ENCODE assay signal across 1 cellular context in the genomic region with DNA sequence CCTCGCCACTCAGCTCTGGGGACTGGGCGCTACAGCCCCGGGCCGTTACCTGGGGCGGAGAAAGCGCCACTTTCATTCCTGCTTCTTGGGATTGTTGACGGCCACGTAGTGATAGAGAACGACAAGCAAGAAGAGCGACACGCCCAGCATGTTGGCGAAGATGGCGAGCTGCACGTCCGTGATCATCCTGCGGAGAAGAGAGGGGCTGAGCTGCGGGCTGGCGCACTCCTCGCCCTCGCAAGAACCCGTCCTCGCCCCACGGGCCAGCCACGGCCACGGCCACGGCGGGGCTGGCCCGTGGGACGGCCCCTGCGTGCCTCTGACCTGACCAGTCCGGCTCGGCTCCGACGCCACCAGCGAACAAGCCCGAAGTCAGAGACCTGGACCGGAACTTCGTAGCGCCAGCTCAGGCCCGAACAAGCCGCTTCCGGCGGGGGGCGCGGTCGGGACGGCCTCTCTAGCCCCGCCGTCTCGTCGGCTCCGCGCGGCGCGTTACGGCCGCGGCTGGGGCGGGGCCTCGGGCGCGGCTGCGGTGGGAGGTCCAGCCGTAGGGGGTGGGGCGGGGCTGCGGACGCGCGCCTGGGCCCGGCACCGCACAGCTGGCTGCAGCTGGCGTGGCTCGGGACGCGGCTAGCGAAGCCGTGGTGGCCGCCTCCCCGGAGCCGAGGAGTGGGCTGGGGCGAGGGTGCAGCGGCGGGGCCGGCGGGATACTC.
TF ChIP-seq lines count a peak whose summit lies in the region.

TSS of gene OST4 (minus strand) at position 378 of the 713 bp plus-strand sequence.

TF ChIP-seq in K562, 482 proteins besides CTCF, POLR2A, EP300 and RAD21 (continued from another document and continues in another):
- TF ChIP-seq ARID3A (IDR thresholded peaks at IDR 0.05; ENCODE audit: borderline replicate concordance, low read depth, low read length) (no peak), KLF16 (IDR thresholded peaks at IDR 0.05) (no peak), CGGBP1 (CRISPR knock-in tag; IDR thresholded peaks at IDR 0.05) (no peak), ZNF239 (CRISPR knock-in tag; IDR thresholded peaks at IDR 0.05) (no peak), NR2F6 (CRISPR knock-in tag; IDR thresholded peaks at IDR 0.05) (no peak), NELFE (IDR thresholded peaks at IDR 0.05; ENCODE audit: insufficient read depth, insufficient read length) (no peak), NCOA6 (IDR thresholded peaks at IDR 0.05) (no peak), PBX2 (CRISPR knock-in tag; IDR thresholded peaks at IDR 0.05; ENCODE audit: low read depth) (no peak), PBX2 (tag; conservative IDR thresholded peaks at IDR 0.05; ENCODE audit: low read depth) (no peak), USF2 (CRISPR knock-in tag; IDR thresholded peaks at IDR 0.05) (no peak), YBX1 (IDR thresholded peaks at IDR 0.05) (no peak), OTX1 (CRISPR knock-in tag; IDR thresholded peaks at IDR 0.05) (no peak), TFAM (CRISPR knock-in tag; conservative IDR thresholded peaks at IDR 0.05) (no peak), ZNF197 (CRISPR knock-in tag; IDR thresholded peaks at IDR 0.05; ENCODE audit: low read depth) (no peak; the same call in 1 of the 2 replicates), ZNF507 (tag; conservative IDR thresholded peaks at IDR 0.05) (no peak), TEAD2 (tag; IDR thresholded peaks at IDR 0.05) (no peak), SRSF1 (IDR thresholded peaks at IDR 0.05; ENCODE audit: low read depth, low read length) (no peak), LEF1 (IDR thresholded peaks at IDR 0.05) (no peak), CEBPG (CRISPR knock-in tag; IDR thresholded peaks at IDR 0.05) (no peak), CEBPG (tag; conservative IDR thresholded peaks at IDR 0.05 in 1 of 2, IDR thresholded peaks at IDR 0.05 in 1 of 2) (no peak), ZNF699 (CRISPR knock-in tag; IDR thresholded peaks at IDR 0.05; ENCODE audit: insufficient replicate concordance) (no peak), ZNF668 (CRISPR knock-in tag; IDR thresholded peaks at IDR 0.05) (no peak), ZNF133 (CRISPR knock-in tag; IDR thresholded peaks at IDR 0.05) (no peak), ZNF324 (CRISPR knock-in tag; IDR thresholded peaks at IDR 0.05) (no peak), RHOXF2B (CRISPR knock-in tag; conservative IDR thresholded peaks at IDR 0.05) (no peak), RFX7 (CRISPR knock-in tag; IDR thresholded peaks at IDR 0.05) (no peak), ZNF124 (CRISPR knock-in tag; IDR thresholded peaks at IDR 0.05) (no peak), ELF2 (CRISPR knock-in tag; IDR thresholded peaks at IDR 0.05) (peak; percentile 49; the same call in 1 of the 2 replicates), TRIM28 (IDR thresholded peaks at IDR 0.05) (no peak), CBX1 (IDR thresholded peaks at IDR 0.05; ENCODE audit: low read depth) (no peak), PHB2 (IDR thresholded peaks at IDR 0.05; ENCODE audit: low read depth) (no peak), FOXP1 (CRISPR knock-in tag; IDR thresholded peaks at IDR 0.05) (0 out of 2 replicates have a peak, but pooled peaks have one; percentile 43), SAFB2 (IDR thresholded peaks at IDR 0.05; ENCODE audit: borderline replicate concordance, low read depth, low read length, severe bottlenecking) (no peak), SNRNP70 (optimal IDR thresholded peaks at IDR 0.05; ENCODE audit: low read depth, low read length) (no peak), ZNF184 (CRISPR knock-in tag; IDR thresholded peaks at IDR 0.05) (no peak), CREBBP (IDR thresholded peaks at IDR 0.05; ENCODE audit: low read depth, low read length) (no peak), ZNF644 (tag; IDR thresholded peaks at IDR 0.05; ENCODE audit: low read depth) (no peak), YY1 (IDR thresholded peaks at IDR 0.05; ENCODE audit: borderline replicate concordance in 1 of 3, control insufficient read depth in 1 of 3, extremely low read depth in 1 of 3, insufficient read depth in 3 of 3, insufficient read length in 1 of 3, insufficient replicate concordance in 2 of 3, low read depth in 1 of 3, low read length in 2 of 3) (peak in 2 of 3 experiments; percentile 46 to 77), ZBTB33 (CRISPR knock-in tag; IDR thresholded peaks at IDR 0.05) (no peak), RBFOX2 (IDR thresholded peaks at IDR 0.05; ENCODE audit: low read depth, low read length) (peak; percentile 96), KDM5B (IDR thresholded peaks at IDR 0.05; ENCODE audit: insufficient replicate concordance, low read depth, low read length) (peak; percentile 91), RBM22 (IDR thresholded peaks at IDR 0.05; ENCODE audit: low read depth, low read length, poor library complexity, severe bottlenecking) (no peak), CCAR2 (IDR thresholded peaks at IDR 0.05; ENCODE audit: low read depth, low read length) (no peak), DPF2 (IDR thresholded peaks at IDR 0.05) (no peak), ETS2 (tag; IDR thresholded peaks at IDR 0.05; ENCODE audit: borderline replicate concordance, poor library complexity, severe bottlenecking) (no peak), NFIC (IDR thresholded peaks at IDR 0.05) (peak; percentile 29), E2F5 (CRISPR knock-in tag; IDR thresholded peaks at IDR 0.05) (no peak), RFX1 (IDR thresholded peaks at IDR 0.05) (no peak), PYGO2 (tag; IDR thresholded peaks at IDR 0.05) (no peak), ZNF280B (CRISPR knock-in tag; IDR thresholded peaks at IDR 0.05) (no peak), SRSF3 (IDR thresholded peaks at IDR 0.05; ENCODE audit: insufficient read depth, low read length) (0 out of 2 replicates have a peak, but pooled peaks have one; percentile 36), RBBP5 (IDR thresholded peaks at IDR 0.05; ENCODE audit: borderline replicate concordance, insufficient read depth, low read length, poor library complexity, severe bottlenecking) (peak; percentile 94), ZNF76 (CRISPR knock-in tag; IDR thresholded peaks at IDR 0.05; ENCODE audit: borderline replicate concordance) (no peak), WHSC1 (IDR thresholded peaks at IDR 0.05; ENCODE audit: low read length) (no peak), ATF1 (CRISPR knock-in tag; IDR thresholded peaks at IDR 0.05) (peak; percentile 39; the same call in 1 of the 2 replicates), ATF1 (tag; IDR thresholded peaks at IDR 0.05) (peak; percentile 93), ZKSCAN8 (CRISPR knock-in tag; IDR thresholded peaks at IDR 0.05) (no peak)
- TF ChIP-seq, protein P1, sequence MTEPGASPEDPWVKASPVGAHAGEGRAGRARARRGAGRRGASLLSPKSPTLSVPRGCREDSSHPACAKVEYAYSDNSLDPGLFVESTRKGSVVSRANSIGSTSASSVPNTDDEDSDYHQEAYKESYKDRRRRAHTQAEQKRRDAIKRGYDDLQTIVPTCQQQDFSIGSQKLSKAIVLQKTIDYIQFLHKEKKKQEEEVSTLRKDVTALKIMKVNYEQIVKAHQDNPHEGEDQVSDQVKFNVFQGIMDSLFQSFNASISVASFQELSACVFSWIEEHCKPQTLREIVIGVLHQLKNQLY (CRISPR knock-in tag; conservative IDR thresholded peaks at IDR 0.05), result no peak
- TF ChIP-seq, protein P2, sequence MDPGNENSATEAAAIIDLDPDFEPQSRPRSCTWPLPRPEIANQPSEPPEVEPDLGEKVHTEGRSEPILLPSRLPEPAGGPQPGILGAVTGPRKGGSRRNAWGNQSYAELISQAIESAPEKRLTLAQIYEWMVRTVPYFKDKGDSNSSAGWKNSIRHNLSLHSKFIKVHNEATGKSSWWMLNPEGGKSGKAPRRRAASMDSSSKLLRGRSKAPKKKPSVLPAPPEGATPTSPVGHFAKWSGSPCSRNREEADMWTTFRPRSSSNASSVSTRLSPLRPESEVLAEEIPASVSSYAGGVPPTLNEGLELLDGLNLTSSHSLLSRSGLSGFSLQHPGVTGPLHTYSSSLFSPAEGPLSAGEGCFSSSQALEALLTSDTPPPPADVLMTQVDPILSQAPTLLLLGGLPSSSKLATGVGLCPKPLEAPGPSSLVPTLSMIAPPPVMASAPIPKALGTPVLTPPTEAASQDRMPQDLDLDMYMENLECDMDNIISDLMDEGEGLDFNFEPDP (CRISPR knock-in tag; IDR thresholded peaks at IDR 0.05), result no peak
- TF ChIP-seq, protein P3, sequence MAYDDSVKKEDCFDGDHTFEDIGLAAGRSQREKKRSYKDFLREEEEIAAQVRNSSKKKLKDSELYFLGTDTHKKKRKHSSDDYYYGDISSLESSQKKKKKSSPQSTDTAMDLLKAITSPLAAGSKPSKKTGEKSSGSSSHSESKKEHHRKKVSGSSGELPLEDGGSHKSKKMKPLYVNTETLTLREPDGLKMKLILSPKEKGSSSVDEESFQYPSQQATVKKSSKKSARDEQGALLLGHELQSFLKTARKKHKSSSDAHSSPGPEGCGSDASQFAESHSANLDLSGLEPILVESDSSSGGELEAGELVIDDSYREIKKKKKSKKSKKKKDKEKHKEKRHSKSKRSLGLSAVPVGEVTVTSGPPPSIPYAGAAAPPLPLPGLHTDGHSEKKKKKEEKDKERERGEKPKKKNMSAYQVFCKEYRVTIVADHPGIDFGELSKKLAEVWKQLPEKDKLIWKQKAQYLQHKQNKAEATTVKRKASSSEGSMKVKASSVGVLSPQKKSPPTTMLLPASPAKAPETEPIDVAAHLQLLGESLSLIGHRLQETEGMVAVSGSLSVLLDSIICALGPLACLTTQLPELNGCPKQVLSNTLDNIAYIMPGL (CRISPR knock-in tag; IDR thresholded peaks at IDR 0.05), result no peak
